19 cellular contexts compared by ENCODE assay signal in the genomic region with DNA sequence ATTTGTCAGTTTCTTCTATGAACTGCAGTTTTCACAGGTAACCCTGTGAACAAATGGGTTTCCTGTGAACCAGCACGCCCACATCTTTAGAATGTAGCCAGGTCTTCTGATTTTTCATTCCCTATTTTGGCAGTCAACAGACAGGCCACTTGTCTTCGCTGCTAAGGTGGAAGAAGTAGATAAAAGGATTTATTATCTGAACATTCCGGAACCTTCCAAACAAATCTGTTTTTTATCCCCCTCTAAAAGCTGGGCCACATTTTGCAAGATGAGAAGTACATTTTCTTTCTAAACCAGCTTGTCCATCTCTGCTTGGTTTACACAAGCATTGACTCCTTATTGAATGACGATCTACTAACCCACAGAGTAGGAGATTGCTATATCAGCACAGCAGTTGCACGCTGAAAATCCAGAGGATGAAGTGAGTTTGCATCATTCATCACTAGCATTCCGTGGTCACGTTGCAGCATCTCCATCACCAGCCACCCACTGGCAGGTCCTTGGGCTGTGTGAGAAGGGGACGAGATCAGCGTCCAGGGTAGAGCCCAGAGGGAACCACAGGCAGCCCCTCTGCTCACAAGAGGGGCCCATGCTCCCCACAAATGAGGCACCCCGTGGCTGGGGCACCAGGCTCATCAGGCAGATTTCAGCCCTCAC.
DNase-seq lines count a peak whose midpoint lies in the region; ATAC-seq, FAIRE-seq and TF ChIP-seq lines count a peak whose summit lies in the region.
"Had no signal": no experiment of that assay in that cellular context is flagged by ENCODE, and none has a peak within 500 bp of the region (broad histone marks: within the 10 kb centered on the region; RNA-seq: fewer than 3 reads in every experiment).

No MANE protein-coding gene starts in this region.

- H3K4me1 Mint-ChIP-seq in nephron = peaks cover 40% of the 10 kb centered on the region

- H3K27ac ChIP-seq in brain microvascular endothelial cell = no peak overlapping the region
- H3K27ac ChIP-seq: Peyer's patch had no signal

- no peaks in the 10 kb centered on the region for H3K36me3 Mint-ChIP-seq in nephron (ENCODE audit: low read depth)

- H3K4me3 Mint-ChIP-seq in nephron = no peak overlapping the region
- H3K4me3 Mint-ChIP-seq: CD14-positive monocyte had no signal

- peak overlapping the region in 2 of 3 experiments; percentile 45 to 76 for H3K27ac Mint-ChIP-seq in nephron

- H3K4me3 ChIP-seq in brain microvascular endothelial cell (ENCODE audit: low read depth, low read length) = no peak overlapping the region
- H3K4me3 ChIP-seq: Peyer's patch had no signal

- no peak for ATAC-seq in HG03139 (IDR thresholded peaks at IDR 0.05; ENCODE audit: unreplicated experiment)
- ATAC-seq: right cardiac atrium had no signal

- H3K27me3 Mint-ChIP-seq in nephron (ENCODE audit: low read depth) = peaks cover 6% of the 10 kb centered on the region

- in situ Hi-C loops in brain microvascular endothelial cell (cut with HindIII; ENCODE audit: low pct_ligation_motif_present, low sequenced_read_pairs) = no loop called here

- H3K27me3 ChIP-seq in brain microvascular endothelial cell (replicated peaks) = no peaks in the 10 kb centered on the region
- H3K27me3 ChIP-seq: Peyer's patch had no signal

- peaks cover 7% of the 10 kb centered on the region for H3K9me3 Mint-ChIP-seq in nephron
- H3K9me3 Mint-ChIP-seq: CD14-positive monocyte had no signal

- peak; percentile 74 for FAIRE-seq in HTR-8/SVneo (lab: Jason Lieb, UNC)
- FAIRE-seq: endothelial cell of umbilical vein, keratinocyte had no signal

- no peaks in the 10 kb centered on the region for H3K36me3 ChIP-seq in brain microvascular endothelial cell (replicated peaks)
- H3K36me3 ChIP-seq: Peyer's patch had no signal

- DNase-seq in D341Med (ENCODE audit: low spot score) (peak; percentile 25), HTR-8/SVneo (ENCODE audit: insufficient read length, low spot score) (no peak), brain microvascular endothelial cell (peak; percentile 35), CD1c-positive myeloid dendritic cell (ENCODE audit: extremely low spot score) (no peak), activated gamma-delta T cell treated with Interleukin-2 at 50 U/mL for 16 hours (no peak)
- no peak for DNase-seq in activated CD4-positive, CD25-positive, alpha-beta regulatory T cell (lab: John Stamatoyannopoulos, UW)
- DNase-seq: activated T-cell treated with anti-CD3 and anti-CD28 coated beads for 4 hours, amniotic stem cell, DMS79, head of caudate nucleus, NCI-H748 treated with DMSO at 0.1 percent for 48 hours, nucleus accumbens, right cardiac atrium had no signal

- TF ChIP-seq CTCF in brain microvascular endothelial cell (IDR thresholded peaks at IDR 0.05; ENCODE audit: low read depth, low read length, missing control alignments) = no peak
- TF ChIP-seq CTCF in nephron (IDR thresholded peaks at IDR 0.05; ENCODE audit: unreplicated experiment in 3 of 3) = no peak

Comparison
In these comparisons a context has a peak if more than half of its experiments do, and no peak if none do; other contexts are left out.
1. DNase-seq: peak in D341Med (single experiment) and brain microvascular endothelial cell (single experiment); none in HTR-8/SVneo (single experiment), activated CD4-positive, CD25-positive, alpha-beta regulatory T cell (0 of 4), CD1c-positive myeloid dendritic cell (single experiment) and activated gamma-delta T cell treated with Interleukin-2 at 50 U/mL for 16 hours (single experiment).